1 cellular context compared by ENCODE assay signal in genomic region chr2:24017711-24018110, GRCh38.
TF ChIP-seq lines count a peak whose summit lies in the region.

No MANE protein-coding gene starts in this region.

TF ChIP-seq in H1, 55 proteins besides CTCF, POLR2A, EP300 and RAD21:
- TF ChIP-seq EGR1 (IDR thresholded peaks at IDR 0.05; ENCODE audit: borderline replicate concordance, low read depth, low read length) (no peak), POLR2AphosphoS5 (IDR thresholded peaks at IDR 0.05; ENCODE audit: low read depth, low read length) (no peak), CHD7 (IDR thresholded peaks at IDR 0.05; ENCODE audit: insufficient replicate concordance, low read length) (no peak), SIRT6 (IDR thresholded peaks at IDR 0.05; ENCODE audit: low read length) (no peak), RNF2 (IDR thresholded peaks at IDR 0.05; ENCODE audit: borderline replicate concordance, low read depth, low read length, missing control alignments, poor library complexity, severe bottlenecking) (no peak), GABPA (IDR thresholded peaks at IDR 0.05; ENCODE audit: borderline replicate concordance, insufficient read depth, low read length) (no peak), SP4 (IDR thresholded peaks at IDR 0.05; ENCODE audit: low read length) (no peak), SUZ12 (IDR thresholded peaks at IDR 0.05; ENCODE audit: low read length) (no peak)
